In genomic region chr18:48982269-48982668, GRCh38 we compare ENCODE assay signal across 19 cellular contexts. TPM values are rescaled to one million over a fixed set of nuclear protein-coding genes. Genes with fewer than 3 reads are reported as not detected.
DNase-seq lines count a peak whose midpoint lies in the region; ATAC-seq and TF ChIP-seq lines count a peak whose summit lies in the region.
"Had no signal": no experiment of that assay in that cellular context is flagged by ENCODE, and none has a peak within 500 bp of the region (broad histone marks: within the 10 kb centered on the region; RNA-seq: fewer than 3 reads in every experiment).

No MANE protein-coding gene starts in this region.

- H3K4me3 Mint-ChIP-seq in GM23338: no peak overlapping the region
- H3K4me3 Mint-ChIP-seq in endothelial cell (ENCODE audit: unreplicated experiment): no peak overlapping the region

- H3K9me3 Mint-ChIP-seq in GM23338: peaks cover 1% of the 10 kb centered on the region; the same call in 1 of the 3 replicates
- no peaks in the 10 kb centered on the region for H3K9me3 Mint-ChIP-seq in endothelial cell (ENCODE audit: unreplicated experiment)

- H3K36me3 ChIP-seq in BLaER1 (no peaks in the 10 kb centered on the region), GM23338 (ENCODE audit: insufficient read depth) (no peaks in the 10 kb centered on the region)
- H3K36me3 ChIP-seq: MG63, prostate gland had no signal

- H3K36me3 Mint-ChIP-seq in GM23338 (ENCODE audit: low read depth) (no peaks in the 10 kb centered on the region), endothelial cell (ENCODE audit: low read depth, unreplicated experiment) (no peaks in the 10 kb centered on the region)
- H3K36me3 Mint-ChIP-seq: CD4-positive, CD25-positive, alpha-beta regulatory T cell had no signal

- H3K27ac ChIP-seq in BLaER1 (no peak overlapping the region), GM23338 (ENCODE audit: low read depth) (no peak overlapping the region)
- H3K27ac ChIP-seq: body of pancreas, prostate gland had no signal

- H3K9ac ChIP-seq in BLaER1: no peak overlapping the region

- H3K4me2 ChIP-seq in BLaER1 (peak overlapping the region; percentile 44), GM23338 (no peak overlapping the region)

- DNase-seq in GM23338 (ENCODE audit: low spot score) (no peak), SKM-1 (lab: John Stamatoyannopoulos, UW; ENCODE audit: unreplicated experiment) (peak; percentile 75), endothelial cell (ENCODE audit: low spot score) (no peak), DMS153 treated with DMSO at 0.1 percent for 48 hours (lab: John Stamatoyannopoulos, UW; ENCODE audit: unreplicated experiment) (no peak)
- DNase-seq: activated CD4-positive, alpha-beta T cell treated with anti-CD3 and anti-CD28 coated beads, Interleukin-2, amount 50 U/mL, for 4 hours; activated effector memory CD4-positive, alpha-beta T cell treated with Interleukin-2 at 50 U/mL for 16 hours; body of pancreas; CD4-positive, CD25-positive, alpha-beta regulatory T cell; hypothalamus; MG63; NCI-H1694; NCI-H526 treated with DMSO at 0.1 percent for 48 hours; substantia nigra had no signal

- H3K27me3 ChIP-seq in BLaER1: peaks cover 11% of the 10 kb centered on the region
- H3K27me3 ChIP-seq in GM23338 (ENCODE audit: insufficient read depth): no peaks in the 10 kb centered on the region
- H3K27me3 ChIP-seq: body of pancreas, MG63 had no signal

- 0 out of 2 replicates have a peak, but pooled peaks cover 6% of the 10 kb centered on the region for H3F3A ChIP-seq in GM23338 (replicated peaks; ENCODE audit: low read depth)

- H4K20me1 ChIP-seq in BLaER1 (no peaks in the 10 kb centered on the region), GM23338 (replicated peaks; ENCODE audit: insufficient read depth) (no peaks in the 10 kb centered on the region)

- H3K4me1 ChIP-seq in BLaER1: peaks cover 44% of the 10 kb centered on the region
- peaks cover 13% of the 10 kb centered on the region; the same call in 1 of the 2 replicates for H3K4me1 ChIP-seq in GM23338 (ENCODE audit: insufficient read depth)
- H3K4me1 ChIP-seq: body of pancreas, prostate gland had no signal

- H3K4me3 ChIP-seq in BLaER1 (no peak overlapping the region), GM23338 (no peak overlapping the region)
- H3K4me3 ChIP-seq: body of pancreas, MG63, prostate gland had no signal

- ATAC-seq in GM23338: peak; percentile 13; the same call in 1 of the 3 replicates
- no peak for ATAC-seq in HG03469 (IDR thresholded peaks at IDR 0.05; ENCODE audit: unreplicated experiment)
- no peak for ATAC-seq in GM21619 (IDR thresholded peaks at IDR 0.05; ENCODE audit: unreplicated experiment)
- no peak for ATAC-seq in GM18907 (IDR thresholded peaks at IDR 0.05; ENCODE audit: unreplicated experiment)
- ATAC-seq: body of pancreas, Right ventricle myocardium inferior had no signal

- H2AFZ ChIP-seq in GM23338: no peak overlapping the region

- H3K4me1 Mint-ChIP-seq in GM23338 (peaks cover 23% of the 10 kb centered on the region), endothelial cell (ENCODE audit: unreplicated experiment) (peaks cover 30% of the 10 kb centered on the region)

- no peaks in the 10 kb centered on the region for H3K9me3 ChIP-seq in BLaER1
- H3K9me3 ChIP-seq: body of pancreas, MG63, prostate gland had no signal

- H3K79me2 ChIP-seq in GM23338 (replicated peaks; ENCODE audit: insufficient read depth): no peaks in the 10 kb centered on the region

- TF ChIP-seq CTCF in GM23338 (conservative IDR thresholded peaks at IDR 0.05; ENCODE audit: low read depth in 2 of 2): no peak
- no peak for TF ChIP-seq CTCF in endothelial cell (IDR thresholded peaks at IDR 0.05; ENCODE audit: unreplicated experiment)

- no peaks in the 10 kb centered on the region; the same call in 1 of the 2 replicates for H3K9me2 ChIP-seq in GM23338 (ENCODE audit: insufficient read depth)

- H3K27ac Mint-ChIP-seq in GM23338: no peak overlapping the region
- peak overlapping the region; percentile 10 for H3K27ac Mint-ChIP-seq in endothelial cell (ENCODE audit: unreplicated experiment)
- H3K27ac Mint-ChIP-seq: CD4-positive, CD25-positive, alpha-beta regulatory T cell had no signal

- H3K27me3 Mint-ChIP-seq in GM23338 (ENCODE audit: insufficient read depth, low read depth, poor library complexity): peaks cover 19% of the 10 kb centered on the region
- H3K27me3 Mint-ChIP-seq in endothelial cell (ENCODE audit: unreplicated experiment): peaks cover 12% of the 10 kb centered on the region

TF ChIP-seq in GM23338, 12 proteins besides CTCF, POLR2A, EP300 and RAD21 (continues in another document):
- TF ChIP-seq EZH2phosphoT487 (IDR thresholded peaks at IDR 0.05; ENCODE audit: unreplicated experiment): no peak
- no peak for TF ChIP-seq JUNB (IDR thresholded peaks at IDR 0.05; ENCODE audit: unreplicated experiment)
- no peak for TF ChIP-seq NANOG (IDR thresholded peaks at IDR 0.05; ENCODE audit: borderline replicate concordance)
- no peak for TF ChIP-seq CREB1 (CRISPR knock-in tag; IDR thresholded peaks at IDR 0.05; ENCODE audit: low read depth)
- TF ChIP-seq ETS1 (IDR thresholded peaks at IDR 0.05): no peak
- no peak for TF ChIP-seq REST (IDR thresholded peaks at IDR 0.05; ENCODE audit: unreplicated experiment)
- no peak for TF ChIP-seq ZNF114 (CRISPR knock-in tag; IDR thresholded peaks at IDR 0.05)
- TF ChIP-seq ZNF331 (CRISPR knock-in tag; IDR thresholded peaks at IDR 0.05; ENCODE audit: low read depth): no peak
- no peak for TF ChIP-seq EZH2 (IDR thresholded peaks at IDR 0.05; ENCODE audit: low read depth, unreplicated experiment)
- no peak for TF ChIP-seq STAT1 (IDR thresholded peaks at IDR 0.05; ENCODE audit: unreplicated experiment)
- TF ChIP-seq POLR2AphosphoS5 (IDR thresholded peaks at IDR 0.05; ENCODE audit: low read depth): no peak

RNA-seq across cellular contexts. Expression of gene SMAD7, which starts 31.5 kb away (rescaled TPM):
- 28.8 and 29.8 TPM in 2 replicates for total RNA-seq in GM23338 (2014; rRNA removed; shearing (Covaris generic))
- 11.8 and 12.0 TPM in 2 replicates for polyA plus RNA-seq in GM23338 (2016; fragmentation: Nextera tagmentation; extraction: Ambion mirVana)
- total RNA-seq in endothelial cell (ENCODE audit: unreplicated experiment): 30.1 TPM
